Comparison of ENCODE assay signal across 15 cellular contexts in genomic region chr2:73414651-73415050, GRCh38. TPM values are rescaled to one million over a fixed set of nuclear protein-coding genes. Genes with fewer than 3 reads are reported as not detected.
A peak's percentile ranks its signal among the peaks of the same experiment; 100 is the strongest.
DNase-seq lines count a peak whose midpoint lies in the region; ATAC-seq and TF ChIP-seq lines count a peak whose summit lies in the region.
"Had no signal": no experiment of that assay in that cellular context is flagged by ENCODE, and none has a peak within 500 bp of the region (broad histone marks: within the 10 kb centered on the region; RNA-seq: fewer than 3 reads in every experiment).

No MANE protein-coding gene starts in this region.

- no peaks in the 10 kb centered on the region for H3K9me3 ChIP-seq in adipocyte (ENCODE audit: control insufficient read depth, low read length)

- peaks cover 6% of the 10 kb centered on the region for H3K4me1 Mint-ChIP-seq in activated T-cell treated with anti-CD3 and anti-CD28 coated beads, Interleukin-2, amount 50 U/mL, for 72 hours (ENCODE audit: low read depth)
- H3K4me1 Mint-ChIP-seq in activated T-cell treated with anti-CD3 and anti-CD28 coated beads, Interleukin-2, amount 50 U/mL, for 4 hours (ENCODE audit: low read depth): peaks cover 3% of the 10 kb centered on the region
- peaks cover 9% of the 10 kb centered on the region for H3K4me1 Mint-ChIP-seq in stimulated activated effector memory CD8-positive, alpha-beta T cell treated with anti-CD3 and anti-CD28 coated beads, Interleukin-12 subunit alpha, Interleukin-12 subunit beta, amount 100 ng/mL, for 72 hours

- no peak overlapping the region for H3K9ac ChIP-seq in adipocyte (ENCODE audit: low read length)

- peak overlapping the region; percentile 72 for H3K27ac Mint-ChIP-seq in activated T-cell treated with anti-CD3 and anti-CD28 coated beads, Interleukin-2, amount 50 U/mL, for 72 hours
- H3K27ac Mint-ChIP-seq in stimulated activated effector memory CD8-positive, alpha-beta T cell treated with anti-CD3 and anti-CD28 coated beads, Interleukin-12 subunit alpha, Interleukin-12 subunit beta, amount 100 ng/mL, for 72 hours: no peak overlapping the region

- no peak overlapping the region for H3K4me3 Mint-ChIP-seq in activated T-cell treated with anti-CD3 and anti-CD28 coated beads, Interleukin-2, amount 50 U/mL, for 72 hours
- H3K4me3 Mint-ChIP-seq in activated T-cell treated with anti-CD3 and anti-CD28 coated beads, Interleukin-2, amount 50 U/mL, for 4 hours: no peak overlapping the region
- H3K4me3 Mint-ChIP-seq in stimulated activated effector memory CD8-positive, alpha-beta T cell treated with anti-CD3 and anti-CD28 coated beads, Interleukin-12 subunit alpha, Interleukin-12 subunit beta, amount 100 ng/mL, for 72 hours: no peak overlapping the region

- H3K27me3 ChIP-seq in adipocyte (replicated peaks; ENCODE audit: control insufficient read depth, insufficient read depth, low read length): no peaks in the 10 kb centered on the region

- H3K36me3 Mint-ChIP-seq in activated T-cell treated with anti-CD3 and anti-CD28 coated beads, Interleukin-2, amount 50 U/mL, for 72 hours (ENCODE audit: insufficient read depth in 2 of 2): peaks cover 0 to 3% of the 10 kb centered on the region in 2 donors
- peaks cover 20% of the 10 kb centered on the region for H3K36me3 Mint-ChIP-seq in activated T-cell treated with anti-CD3 and anti-CD28 coated beads, Interleukin-2, amount 50 U/mL, for 4 hours (ENCODE audit: insufficient read depth)
- H3K36me3 Mint-ChIP-seq in stimulated activated effector memory CD8-positive, alpha-beta T cell treated with anti-CD3 and anti-CD28 coated beads, Interleukin-12 subunit alpha, Interleukin-12 subunit beta, amount 100 ng/mL, for 72 hours: no peaks in the 10 kb centered on the region

- DNase-seq in activated T-cell treated with anti-CD3 and anti-CD28 coated beads, Interleukin-2, amount 50 U/mL, for 72 hours: no peak
- no peak for DNase-seq in activated T-cell treated with anti-CD3 and anti-CD28 coated beads, Interleukin-2, amount 50 U/mL, for 4 hours
- DNase-seq in adipocyte (ENCODE audit: low read depth) (peak; percentile 11), fibroblast of mammary gland (ENCODE audit: low read depth) (peak; percentile 24)
- DNase-seq in stimulated activated effector memory CD8-positive, alpha-beta T cell treated with anti-CD3 and anti-CD28 coated beads, Interleukin-12 subunit alpha, Interleukin-12 subunit beta, amount 100 ng/mL, for 72 hours (ENCODE audit: low spot score in 2 of 2): no peak
- no peak for DNase-seq in activated naive CD4-positive, alpha-beta T cell treated with anti-CD3 and anti-CD28 coated beads, Interleukin-2, amount 50 U/mL, for 16 hours
- DNase-seq: DMS53, NCI-H1105 treated with DMSO at 0.1 percent for 48 hours, NCI-H1930, NCI-H524, RPMI8226 had no signal

- TF ChIP-seq CTCF in fibroblast of mammary gland (conservative IDR thresholded peaks at IDR 0.05; ENCODE audit: control insufficient read depth, insufficient read depth, low read depth, low read length): no peak

- no peaks in the 10 kb centered on the region for H3K27me3 Mint-ChIP-seq in activated T-cell treated with anti-CD3 and anti-CD28 coated beads, Interleukin-2, amount 50 U/mL, for 72 hours (ENCODE audit: low read depth)
- no peaks in the 10 kb centered on the region for H3K27me3 Mint-ChIP-seq in activated T-cell treated with anti-CD3 and anti-CD28 coated beads, Interleukin-2, amount 50 U/mL, for 4 hours (ENCODE audit: low read depth)

- no peaks in the 10 kb centered on the region for H3K9me3 Mint-ChIP-seq in activated T-cell treated with anti-CD3 and anti-CD28 coated beads, Interleukin-2, amount 50 U/mL, for 72 hours
- no peaks in the 10 kb centered on the region for H3K9me3 Mint-ChIP-seq in activated T-cell treated with anti-CD3 and anti-CD28 coated beads, Interleukin-2, amount 50 U/mL, for 4 hours
- H3K9me3 Mint-ChIP-seq in stimulated activated effector memory CD8-positive, alpha-beta T cell treated with anti-CD3 and anti-CD28 coated beads, Interleukin-12 subunit alpha, Interleukin-12 subunit beta, amount 100 ng/mL, for 72 hours: no peaks in the 10 kb centered on the region

- H3K4me3 ChIP-seq in adipocyte (ENCODE audit: low read length) (no peak overlapping the region), fibroblast of mammary gland (ENCODE audit: control insufficient read depth, low read depth, low read length) (no peak overlapping the region)
- H3K4me3 ChIP-seq: K562 had no signal

- no peak for ATAC-seq in activated T-cell treated with anti-CD3 and anti-CD28 coated beads, Interleukin-2, amount 50 U/mL, for 72 hours (replicated peaks in 1 of 2)
- ATAC-seq in activated T-cell treated with anti-CD3 and anti-CD28 coated beads, Interleukin-2, amount 50 U/mL, for 4 hours: no peak
- ATAC-seq in stimulated activated effector memory CD8-positive, alpha-beta T cell treated with anti-CD3 and anti-CD28 coated beads, Interleukin-12 subunit alpha, Interleukin-12 subunit beta, amount 100 ng/mL, for 72 hours: peak; percentile 37
- ATAC-seq in esophagus mucosa (no peak), HG03571 (IDR thresholded peaks at IDR 0.05; ENCODE audit: unreplicated experiment) (no peak)
- ATAC-seq: HCT116, K562 had no signal

- H3K4me1 ChIP-seq in adipocyte (ENCODE audit: control insufficient read depth, insufficient read depth, low read length): peaks cover 18% of the 10 kb centered on the region

- no peaks in the 10 kb centered on the region for H3K36me3 ChIP-seq in adipocyte (ENCODE audit: control insufficient read depth, insufficient read depth, low read length, severe bottlenecking)

RNA-seq across cellular contexts. Expression of gene ALMS1, which starts 29.0 kb away (rescaled TPM):
- 10 to 100 TPM; 13.0 to 16.5 TPM for total RNA-seq in activated T-cell treated with anti-CD3 and anti-CD28 coated beads, Interleukin-2, amount 50 U/mL, for 72 hours
- total RNA-seq in activated T-cell treated with anti-CD3 and anti-CD28 coated beads, Interleukin-2, amount 50 U/mL, for 4 hours: 10 to 100 TPM; 11.0 to 21.3 (median 14.6) TPM
- total RNA-seq in esophagus mucosa: 6.7 TPM

Comparison
In these comparisons a context has a peak if more than half of its experiments do, and no peak if none do; other contexts are left out.
1. DNase-seq: peak in adipocyte (single experiment) and fibroblast of mammary gland (single experiment); none in activated T-cell treated with anti-CD3 and anti-CD28 coated beads, Interleukin-2, amount 50 U/mL, for 72 hours (0 of 2), activated T-cell treated with anti-CD3 and anti-CD28 coated beads, Interleukin-2, amount 50 U/mL, for 4 hours (single experiment), stimulated activated effector memory CD8-positive, alpha-beta T cell treated with anti-CD3 and anti-CD28 coated beads, Interleukin-12 subunit alpha, Interleukin-12 subunit beta, amount 100 ng/mL, for 72 hours (0 of 2) and activated naive CD4-positive, alpha-beta T cell treated with anti-CD3 and anti-CD28 coated beads, Interleukin-2, amount 50 U/mL, for 16 hours (single experiment).